8 cellular contexts compared by ENCODE assay signal in genomic region chr7:5420108-5420840, GRCh38. TPM values are rescaled to one million over a fixed set of nuclear protein-coding genes. Genes with fewer than 3 reads are reported as not detected.
DNase-seq lines count a peak whose midpoint lies in the region; ATAC-seq and TF ChIP-seq lines count a peak whose summit lies in the region.

No MANE protein-coding gene starts in this region.

- H3K36me3 ChIP-seq in hepatocyte (replicated peaks; ENCODE audit: insufficient read depth, low read depth) = no peaks in the 10 kb centered on the region
- no peaks in the 10 kb centered on the region for H3K36me3 ChIP-seq in sigmoid colon

- TF ChIP-seq EP300 in sigmoid colon (IDR thresholded peaks at IDR 0.05) = no peak

- H3K9me3 Mint-ChIP-seq in T-helper 2 cell treated with Interferon-gamma antibody and Interleukin-4, amounts not matched to agents 5 μg/mL and 100 μg/mL, for 36 hours = no peaks in the 10 kb centered on the region
- H3K9me3 Mint-ChIP-seq in activated naive CD8-positive, alpha-beta T cell treated with anti-CD3 and anti-CD28 coated beads, Interleukin-2, amount 10 ng/mL, durations not matched to agents 7 days and 5 days = no peaks in the 10 kb centered on the region

- H2AFZ ChIP-seq in hepatocyte = no peak overlapping the region

- H3K9me3 ChIP-seq in hepatocyte (ENCODE audit: low read depth) (no peaks in the 10 kb centered on the region), sigmoid colon (no peaks in the 10 kb centered on the region)

- peak overlapping the region; percentile 15 for H3K4me3 Mint-ChIP-seq in T-helper 2 cell treated with Interferon-gamma antibody and Interleukin-4, amounts not matched to agents 5 μg/mL and 100 μg/mL, for 36 hours
- peak overlapping the region; percentile 42 for H3K4me3 Mint-ChIP-seq in activated naive CD8-positive, alpha-beta T cell treated with anti-CD3 and anti-CD28 coated beads, Interleukin-2, amount 10 ng/mL, durations not matched to agents 7 days and 5 days

- H3K4me3 ChIP-seq in hepatocyte (peak overlapping the region; percentile 65), sigmoid colon (peak overlapping the region; percentile 84 to 96 (median 91))

- peak overlapping the region; percentile 49 for H3K27ac Mint-ChIP-seq in T-helper 2 cell treated with Interferon-gamma antibody and Interleukin-4, amounts not matched to agents 5 μg/mL and 100 μg/mL, for 36 hours
- H3K27ac Mint-ChIP-seq in activated naive CD8-positive, alpha-beta T cell treated with anti-CD3 and anti-CD28 coated beads, Interleukin-2, amount 10 ng/mL, durations not matched to agents 7 days and 5 days = no peak overlapping the region

- no peaks in the 10 kb centered on the region for H3K27me3 ChIP-seq in hepatocyte
- no peaks in the 10 kb centered on the region for H3K27me3 ChIP-seq in sigmoid colon

- no peak for TF ChIP-seq POLR2A in sigmoid colon (IDR thresholded peaks at IDR 0.05)

- H3K27ac ChIP-seq in hepatocyte = peak overlapping the region; percentile 100
- peak overlapping the region; percentile 97 to 100 (median 100) for H3K27ac ChIP-seq in sigmoid colon

- POLR2A ChIA-PET in activated naive CD8-positive, alpha-beta T cell treated with anti-CD3 and anti-CD28 coated beads, Interleukin-2, amount 10 ng/mL, durations not matched to agents 7 days and 5 days (lab: Charles Lee) = interaction anchor here (0.6 kb wide), 1 partner anchor 377 kb away, joined by 3 read pairs; no protein-coding TSS in a partner anchor

- peaks cover 61% of the 10 kb centered on the region for H4K20me1 ChIP-seq in hepatocyte (ENCODE audit: insufficient read depth, poor library complexity, severe bottlenecking)

- intact Hi-C loops in sigmoid colon (cut with DNase I) = loop anchor here (5.0 kb wide), 1 partner anchor 272 kb away; no protein-coding TSS in a partner anchor

- H3K27me3 Mint-ChIP-seq in T-helper 2 cell treated with Interferon-gamma antibody and Interleukin-4, amounts not matched to agents 5 μg/mL and 100 μg/mL, for 36 hours (ENCODE audit: low read depth) = peaks cover 66% of the 10 kb centered on the region
- peaks cover 77% of the 10 kb centered on the region for H3K27me3 Mint-ChIP-seq in activated naive CD8-positive, alpha-beta T cell treated with anti-CD3 and anti-CD28 coated beads, Interleukin-2, amount 10 ng/mL, durations not matched to agents 7 days and 5 days

- peak overlapping the region; percentile 99 for H3K4me2 ChIP-seq in hepatocyte

- no peak for DNase-seq in T-helper 2 cell treated with Interferon-gamma antibody and Interleukin-4, amounts not matched to agents 5 μg/mL and 100 μg/mL, for 36 hours (ENCODE audit: low spot score)
- DNase-seq in T-helper 2 cell = no peak
- DNase-seq in activated naive CD8-positive, alpha-beta T cell treated with anti-CD3 and anti-CD28 coated beads, Interleukin-2, amount 10 ng/mL, durations not matched to agents 7 days and 5 days = peak; percentile 56
- no peak for DNase-seq in hepatocyte (ENCODE audit: low spot score)
- no peak for DNase-seq in sigmoid colon
- DNase-seq in NCI-H2171 treated with DMSO at 0.1 percent for 48 hours (lab: John Stamatoyannopoulos, UW) = no peak
- DNase-seq in central memory CD4-positive, alpha-beta T cell = no peak
- DNase-seq in NOMO-1 (lab: John Stamatoyannopoulos, UW; ENCODE audit: unreplicated experiment in 2 of 2) = no peak

- WGBS in hepatocyte (ENCODE audit: low lambda C conversion rate, missing lambda C conversion rate) = under 1% methylated on average over 45 of the region's 75 CpGs
- WGBS in sigmoid colon, 2 donors = 1% methylated on average over 75 of the region's 75 CpGs

- peaks cover 13% of the 10 kb centered on the region for H3K4me1 Mint-ChIP-seq in T-helper 2 cell treated with Interferon-gamma antibody and Interleukin-4, amounts not matched to agents 5 μg/mL and 100 μg/mL, for 36 hours (ENCODE audit: low read depth)
- H3K4me1 Mint-ChIP-seq in activated naive CD8-positive, alpha-beta T cell treated with anti-CD3 and anti-CD28 coated beads, Interleukin-2, amount 10 ng/mL, durations not matched to agents 7 days and 5 days = peaks cover 10% of the 10 kb centered on the region

- ATAC-seq in activated naive CD8-positive, alpha-beta T cell treated with anti-CD3 and anti-CD28 coated beads, Interleukin-2, amount 10 ng/mL, durations not matched to agents 7 days and 5 days (ENCODE audit: low read depth) = no peak

- peaks cover 24% of the 10 kb centered on the region for H3K4me1 ChIP-seq in hepatocyte (ENCODE audit: insufficient read depth)
- H3K4me1 ChIP-seq in sigmoid colon = peaks cover 0 to 40% (median 27%) of the 10 kb centered on the region in 4 donors

- peaks cover 1% of the 10 kb centered on the region for H3K36me3 Mint-ChIP-seq in T-helper 2 cell treated with Interferon-gamma antibody and Interleukin-4, amounts not matched to agents 5 μg/mL and 100 μg/mL, for 36 hours (ENCODE audit: low read depth)
- H3K36me3 Mint-ChIP-seq in activated naive CD8-positive, alpha-beta T cell treated with anti-CD3 and anti-CD28 coated beads, Interleukin-2, amount 10 ng/mL, durations not matched to agents 7 days and 5 days = no peaks in the 10 kb centered on the region

- no peak for TF ChIP-seq CTCF in hepatocyte (IDR thresholded peaks at IDR 0.05; ENCODE audit: poor library complexity)
- no peak for TF ChIP-seq CTCF in sigmoid colon (IDR thresholded peaks at IDR 0.05)

- H3K9me2 ChIP-seq in hepatocyte (replicated peaks; ENCODE audit: insufficient read depth) = no peaks in the 10 kb centered on the region

- peaks cover 93% of the 10 kb centered on the region for H3K79me2 ChIP-seq in hepatocyte

RNA-seq across cellular contexts. Expression of gene TNRC18, which starts 3.4 kb away (rescaled TPM):
- 10 to 100 TPM; 51.9 to 57.2 TPM for total RNA-seq in activated naive CD8-positive, alpha-beta T cell treated with anti-CD3 and anti-CD28 coated beads, Interleukin-2, amount 10 ng/mL, durations not matched to agents 7 days and 5 days
- 28.2 and 52.8 TPM in 2 replicates for total RNA-seq in hepatocyte
- 15.2 and 18.1 TPM in 2 replicates for polyA plus RNA-seq in hepatocyte
- 100 to 1,000 TPM in 1 of 4 donors, 10 to 100 TPM in 3; 32.5 to 187 (median 59.9) TPM for total RNA-seq in sigmoid colon
- 10 to 100 TPM; 12.6 to 61.8 (median 19.9) TPM for polyA plus RNA-seq in sigmoid colon
